In genomic region chr22:41320416-41321240, GRCh38 we compare ENCODE assay signal across 20 cellular contexts.
"Had no signal": no experiment of that assay in that cellular context is flagged by ENCODE, and none has a peak within 500 bp of the region (broad histone marks: within the 10 kb centered on the region; RNA-seq: fewer than 3 reads in every experiment).

No MANE protein-coding gene starts in this region.

- H3K27me3 ChIP-seq: ascending aorta, breast epithelium, gastrocnemius medialis, left lung, transverse colon had no signal

- H3K4me3 Mint-ChIP-seq: activated naive CD4-positive, alpha-beta T cell treated with anti-CD3 and anti-CD28 coated beads, Interleukin-2, amount 10 ng/mL, durations not matched to agents 7 days and 5 days; activated T-cell treated with anti-CD3 and anti-CD28 coated beads, Interleukin-2, amount 50 U/mL, for 24 hours; dendritic cell treated with granulocyte-macrophage colony-stimulating factor and Interleukin-4, amounts not matched to agents 40 ng/mL and 50 ng/mL, for 4 days; stimulated activated naive B cell treated with anti-CD40 and anti-IgM and Interleukin-4, amounts not matched to agents 10 μg/mL and 1 μg/mL and 100 μg/mL, for 72 hours had no signal

- H3K36me3 ChIP-seq: breast epithelium had no signal

- H3K27me3 Mint-ChIP-seq: activated naive CD4-positive, alpha-beta T cell treated with anti-CD3 and anti-CD28 coated beads, Interleukin-2, amount 10 ng/mL, durations not matched to agents 7 days and 5 days; activated T-cell treated with anti-CD3 and anti-CD28 coated beads, Interleukin-2, amount 50 U/mL, for 24 hours; dendritic cell treated with granulocyte-macrophage colony-stimulating factor and Interleukin-4, amounts not matched to agents 40 ng/mL and 50 ng/mL, for 4 days; stimulated activated naive B cell treated with anti-CD40 and anti-IgM and Interleukin-4, amounts not matched to agents 10 μg/mL and 1 μg/mL and 100 μg/mL, for 72 hours had no signal

- H3K9me3 ChIP-seq: ascending aorta, breast epithelium, gastrocnemius medialis, left lung, transverse colon had no signal

- H3K9me3 Mint-ChIP-seq: activated naive CD4-positive, alpha-beta T cell treated with anti-CD3 and anti-CD28 coated beads, Interleukin-2, amount 10 ng/mL, durations not matched to agents 7 days and 5 days; activated T-cell treated with anti-CD3 and anti-CD28 coated beads, Interleukin-2, amount 50 U/mL, for 24 hours; dendritic cell treated with granulocyte-macrophage colony-stimulating factor and Interleukin-4, amounts not matched to agents 40 ng/mL and 50 ng/mL, for 4 days; stimulated activated naive B cell treated with anti-CD40 and anti-IgM and Interleukin-4, amounts not matched to agents 10 μg/mL and 1 μg/mL and 100 μg/mL, for 72 hours had no signal

- H3K4me3 ChIP-seq: ascending aorta, breast epithelium, gastrocnemius medialis, left lung, skin epidermis, transverse colon had no signal

- ATAC-seq: gastrocnemius medialis; stimulated activated naive B cell treated with anti-CD40 and anti-IgM and Interleukin-4, amounts not matched to agents 10 μg/mL and 1 μg/mL and 100 μg/mL, for 72 hours had no signal

- H3K27ac ChIP-seq: ascending aorta, breast epithelium, epithelial cell of prostate, parathyroid adenoma, skin epidermis, transverse colon had no signal

- H3K4me1 ChIP-seq: ascending aorta, breast epithelium, left lung, parathyroid adenoma, transverse colon had no signal

- DNase-seq: activated CD4-positive, alpha-beta T cell treated with anti-CD3 and anti-CD28 coated beads for 1 hour; activated CD4-positive, alpha-beta T cell treated with anti-CD3 and anti-CD28 coated beads, Interleukin-2, amount 50 U/mL, for 4 hours; activated naive CD4-positive, alpha-beta T cell treated with anti-CD3 and anti-CD28 coated beads, Interleukin-2, amount 10 ng/mL, durations not matched to agents 7 days and 5 days; activated T-cell treated with anti-CD3 and anti-CD28 coated beads, Interleukin-2, amount 50 U/mL, for 24 hours; cerebellar nuclear complex; effector memory CD4-positive, alpha-beta T cell; gastrocnemius medialis; islet precursor cell; left lung; mammary epithelial cell; stimulated activated CD4-positive, alpha-beta T cell treated with anti-CD3 and anti-CD28 coated beads, Interleukin-15, amount 100 ng/mL, for 24 hours; stimulated activated CD4-positive, alpha-beta T cell treated with anti-CD3 and anti-CD28 coated beads, Interleukin-4, amount 100 ng/mL, for 1 hour; stimulated activated naive B cell treated with anti-CD40 and anti-IgM and Interleukin-4, amounts not matched to agents 10 μg/mL and 1 μg/mL and 100 μg/mL, for 72 hours; transverse colon had no signal

- H3K27ac Mint-ChIP-seq: activated T-cell treated with anti-CD3 and anti-CD28 coated beads, Interleukin-2, amount 50 U/mL, for 24 hours; dendritic cell treated with granulocyte-macrophage colony-stimulating factor and Interleukin-4, amounts not matched to agents 40 ng/mL and 50 ng/mL, for 4 days; stimulated activated naive B cell treated with anti-CD40 and anti-IgM and Interleukin-4, amounts not matched to agents 10 μg/mL and 1 μg/mL and 100 μg/mL, for 72 hours had no signal
